In the genomic region with DNA sequence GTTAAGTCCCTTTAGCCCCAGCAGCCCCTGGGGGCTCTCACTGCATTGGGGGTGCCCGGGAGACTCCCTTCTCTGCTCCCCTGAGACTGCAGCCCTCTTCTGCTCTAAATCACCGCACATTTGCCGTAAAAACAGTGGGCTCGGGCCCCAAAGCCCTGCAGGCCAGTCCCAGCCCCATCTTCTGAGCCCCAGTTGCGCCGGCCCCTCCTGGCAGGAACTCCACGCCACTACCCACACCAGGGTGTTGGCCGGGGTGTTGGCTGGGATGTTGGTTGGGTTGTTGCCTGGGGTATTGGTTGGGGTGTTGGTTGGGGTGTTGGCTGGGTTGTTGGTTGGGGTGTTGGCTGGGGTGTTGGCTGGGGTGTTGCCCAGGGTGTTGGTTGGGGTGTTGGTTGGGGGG, we compare ENCODE assay signal across 37 cellular contexts. TPM values are rescaled to one million over a fixed set of nuclear protein-coding genes. Genes with fewer than 3 reads are reported as not detected.
"Had no signal": no experiment of that assay in that cellular context is flagged by ENCODE, and none has a peak within 500 bp of the region (broad histone marks: within the 10 kb centered on the region; RNA-seq: fewer than 3 reads in every experiment).

No MANE protein-coding gene starts in this region.

- H3K4me3 ChIP-seq: adrenal gland, body of pancreas, cardiac muscle cell had no signal

- DNase-seq: activated B cell treated with CpG ODN at 0.5 μM for 24 hours; activated CD4-positive, alpha-beta memory T cell treated with anti-CD3 and anti-CD28 coated beads for 36 hours; activated CD4-positive, alpha-beta T cell treated with anti-CD3 and anti-CD28 coated beads for 4 hours; activated CD4-positive, alpha-beta T cell treated with anti-CD3 and anti-CD28 coated beads, Interleukin-2, amount 10 ng/mL, durations not matched to agents 24 days and 14 days; activated CD4-positive, alpha-beta T cell treated with anti-CD3 and anti-CD28 coated beads, Interleukin-2, amount 50 U/mL, for 1 hour; activated CD4-positive, alpha-beta T cell treated with anti-CD3 and anti-CD28 coated beads, Interleukin-2, amount 50 U/mL, for 4 hours; activated CD4-positive, CD25-positive, alpha-beta regulatory T cell treated with anti-CD3 and anti-CD28 coated beads, Interleukin-2, amount 50 U/mL, for 72 hours; activated CD8-positive, alpha-beta memory T cell treated with anti-CD3 and anti-CD28 coated beads, Interleukin-2, amount 50 U/mL, for 4 hours; activated CD8-positive, alpha-beta T cell treated with anti-CD3 and anti-CD28 coated beads for 36 hours; activated effector memory CD4-positive, alpha-beta T cell treated with anti-CD3 and anti-CD28 coated beads, Interleukin-2, amount 50 U/mL, for 16 hours; activated gamma-delta T cell treated with Interleukin-2 at 50 U/mL for 16 hours; activated naive CD4-positive, alpha-beta T cell; activated naive CD4-positive, alpha-beta T cell treated with anti-CD3 and anti-CD28 coated beads for 36 hours; activated naive CD4-positive, alpha-beta T cell treated with anti-CD3 and anti-CD28 coated beads, Interleukin-2, amount 50 U/mL, for 16 hours; activated naive CD8-positive, alpha-beta T cell treated with anti-CD3 and anti-CD28 coated beads for 36 hours; activated T-cell treated with anti-CD3 and anti-CD28 coated beads for 4 hours; activated T-cell treated with anti-CD3 and anti-CD28 coated beads, Interleukin-2, amount 50 U/mL, for 1 hour; activated T-cell treated with anti-CD3 and anti-CD28 coated beads, Interleukin-2, amount 50 U/mL, for 4 hours; activated T-cell treated with anti-CD3 and anti-CD28 coated beads, Interleukin-2, amount 50 U/mL, for 72 hours; adrenal gland; amniotic stem cell; aorta; body of pancreas; caudate nucleus; cerebellar nuclear complex; T-helper 2 cell; T-helper 9 cell had no signal

- H3K4me3 Mint-ChIP-seq: activated B cell treated with CpG ODN at 0.5 μM for 24 hours; activated CD4-positive, alpha-beta memory T cell treated with anti-CD3 and anti-CD28 coated beads for 36 hours; activated CD4-positive, alpha-beta T cell treated with anti-CD3 and anti-CD28 coated beads, Interleukin-2, amount 10 ng/mL, durations not matched to agents 24 days and 14 days; activated CD8-positive, alpha-beta T cell treated with anti-CD3 and anti-CD28 coated beads for 36 hours; activated naive CD4-positive, alpha-beta T cell treated with anti-CD3 and anti-CD28 coated beads for 36 hours; activated naive CD8-positive, alpha-beta T cell treated with anti-CD3 and anti-CD28 coated beads for 36 hours; activated T-cell treated with anti-CD3 and anti-CD28 coated beads, Interleukin-2, amount 50 U/mL, for 4 hours; activated T-cell treated with anti-CD3 and anti-CD28 coated beads, Interleukin-2, amount 50 U/mL, for 72 hours; activated T-helper 1 cell treated with anti-CD3 and anti-CD28 coated beads, Interleukin-12 subunit alpha, Interleukin-12 subunit beta, Interleukin-2, Interleukin-4 antibody, amounts not matched to agents 30 ng/mL and 10 ng/mL and 1 ng/mL, durations not matched to agents 14 hours and 24 hours and 36 hours; activated T-helper 17 cell treated with anti-CD3 and anti-CD28 coated beads, Interleukin-2, amount 50 U/mL, for 72 hours; central memory CD8-positive, alpha-beta T cell; T-helper 1 cell treated with Interleukin-12 subunit alpha and Interleukin-12 subunit beta and Interleukin-4 antibody, amounts not matched to agents 30 μg/mL and 1 μg/mL, for 36 hours; T-helper 2 cell treated with Interferon-gamma antibody and Interleukin-4, amounts not matched to agents 5 μg/mL and 100 μg/mL, for 36 hours had no signal

- H3K36me3 ChIP-seq: adrenal gland, cardiac muscle cell had no signal

- FAIRE-seq: astrocyte, TTC549 had no signal

- H3K27me3 ChIP-seq: adrenal gland, body of pancreas had no signal

- H3K9me3 Mint-ChIP-seq: activated T-cell treated with anti-CD3 and anti-CD28 coated beads, Interleukin-2, amount 50 U/mL, for 4 hours; activated T-helper 17 cell treated with anti-CD3 and anti-CD28 coated beads, Interleukin-2, amount 50 U/mL, for 72 hours had no signal

- H3K36me3 Mint-ChIP-seq: activated CD4-positive, alpha-beta memory T cell treated with anti-CD3 and anti-CD28 coated beads for 36 hours had no signal

- H3K27ac Mint-ChIP-seq: activated B cell treated with CpG ODN at 0.5 μM for 24 hours; activated CD4-positive, alpha-beta memory T cell treated with anti-CD3 and anti-CD28 coated beads for 36 hours; activated CD4-positive, alpha-beta T cell treated with anti-CD3 and anti-CD28 coated beads, Interleukin-2, amount 10 ng/mL, durations not matched to agents 24 days and 14 days; activated CD8-positive, alpha-beta T cell treated with anti-CD3 and anti-CD28 coated beads for 36 hours; activated naive CD4-positive, alpha-beta T cell treated with anti-CD3 and anti-CD28 coated beads for 36 hours; activated naive CD4-positive, alpha-beta T cell treated with anti-CD3 and anti-CD28 coated beads, Interleukin-2, amount 50 U/mL, for 72 hours; activated naive CD8-positive, alpha-beta T cell treated with anti-CD3 and anti-CD28 coated beads for 36 hours; activated T-cell treated with anti-CD3 and anti-CD28 coated beads, Interleukin-2, amount 50 U/mL, for 72 hours; activated T-helper 1 cell treated with anti-CD3 and anti-CD28 coated beads, Interleukin-12 subunit alpha, Interleukin-12 subunit beta, Interleukin-2, Interleukin-4 antibody, amounts not matched to agents 30 ng/mL and 10 ng/mL and 1 ng/mL, durations not matched to agents 14 hours and 24 hours and 36 hours; activated T-helper 17 cell treated with anti-CD3 and anti-CD28 coated beads, Interleukin-2, amount 50 U/mL, for 72 hours; T-helper 1 cell treated with Interleukin-12 subunit alpha and Interleukin-12 subunit beta and Interleukin-4 antibody, amounts not matched to agents 30 μg/mL and 1 μg/mL, for 36 hours; T-helper 2 cell treated with Interferon-gamma antibody and Interleukin-4, amounts not matched to agents 5 μg/mL and 100 μg/mL, for 36 hours had no signal

- H3K27ac ChIP-seq: adrenal gland, cardiac muscle cell, VCaP had no signal

- ATAC-seq: activated CD8-positive, alpha-beta T cell treated with anti-CD3 and anti-CD28 coated beads for 36 hours; activated naive CD4-positive, alpha-beta T cell treated with anti-CD3 and anti-CD28 coated beads, Interleukin-2, amount 50 U/mL, for 72 hours; activated T-cell treated with anti-CD3 and anti-CD28 coated beads, Interleukin-2, amount 50 U/mL, for 4 hours; activated T-cell treated with anti-CD3 and anti-CD28 coated beads, Interleukin-2, amount 50 U/mL, for 72 hours; activated T-helper 17 cell treated with anti-CD3 and anti-CD28 coated beads, Interleukin-2, amount 50 U/mL, for 72 hours; body of pancreas had no signal

RNA-seq across cellular contexts. Expression of a gene that starts 26.0 kb away (rescaled TPM):
- polyA plus RNA-seq: aorta had no signal
